ENCODE assay signal across 24 cellular contexts in the genomic region with DNA sequence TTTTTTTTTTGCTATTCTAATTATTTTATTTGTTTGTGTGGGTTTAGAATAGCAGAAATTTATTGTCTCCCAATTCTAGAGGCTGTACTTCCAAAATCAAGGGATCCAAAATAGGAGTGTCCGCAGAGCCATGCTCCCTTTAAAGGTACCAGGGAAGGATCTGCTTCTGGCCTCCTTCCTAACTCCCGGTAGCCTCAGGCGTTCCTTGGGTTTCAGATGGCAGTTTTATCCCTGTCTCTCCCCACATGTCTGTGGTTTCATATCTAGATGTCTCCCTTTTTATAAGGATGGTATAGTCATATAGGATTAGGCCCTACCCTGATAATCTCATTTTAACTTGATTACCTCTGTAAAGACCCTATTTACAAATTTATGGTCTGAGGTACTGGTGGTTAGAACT.
"Had no signal": no experiment of that assay in that cellular context is flagged by ENCODE, and none has a peak within 500 bp of the region (broad histone marks: within the 10 kb centered on the region; RNA-seq: fewer than 3 reads in every experiment).

No MANE protein-coding gene starts in this region.

- H3K9me3 ChIP-seq: breast epithelium, esophagus squamous epithelium, gastroesophageal sphincter, heart left ventricle, neutrophil, pancreas, right lobe of liver, thoracic aorta, upper lobe of right lung had no signal

- H3K27me3 ChIP-seq: breast epithelium, esophagus squamous epithelium, gastroesophageal sphincter, heart left ventricle, neutrophil, pancreas, right lobe of liver, upper lobe of right lung had no signal

- H3K4me1 ChIP-seq: breast epithelium, esophagus squamous epithelium, pancreas, right lobe of liver, upper lobe of right lung had no signal

- H3K36me3 ChIP-seq: breast epithelium, esophagus squamous epithelium, gastroesophageal sphincter, neutrophil, pancreas, right lobe of liver, thoracic aorta, upper lobe of right lung had no signal

- H3K4me1 Mint-ChIP-seq: activated CD4-positive, alpha-beta T cell treated with anti-CD3 and anti-CD28 coated beads, Interleukin-2, amount 10 ng/mL, durations not matched to agents 7 days and 5 days had no signal

- H3K4me3 Mint-ChIP-seq: activated CD4-positive, alpha-beta T cell treated with anti-CD3 and anti-CD28 coated beads, Interleukin-2, amount 10 ng/mL, durations not matched to agents 7 days and 5 days; activated CD8-positive, alpha-beta T cell treated with anti-CD3 and anti-CD28 coated beads, Interleukin-2, amount 10 ng/mL, durations not matched to agents 7 days and 5 days; activated naive CD8-positive, alpha-beta T cell treated with anti-CD3 and anti-CD28 coated beads for 36 hours; nephron; T-cell; T-helper 2 cell treated with Interferon-gamma antibody and Interleukin-4, amounts not matched to agents 5 μg/mL and 100 μg/mL, for 36 hours had no signal

- H3K36me3 Mint-ChIP-seq: activated naive CD8-positive, alpha-beta T cell treated with anti-CD3 and anti-CD28 coated beads for 36 hours had no signal

- H3K9me3 Mint-ChIP-seq: activated CD4-positive, alpha-beta T cell treated with anti-CD3 and anti-CD28 coated beads, Interleukin-2, amount 10 ng/mL, durations not matched to agents 7 days and 5 days; activated naive CD8-positive, alpha-beta T cell treated with anti-CD3 and anti-CD28 coated beads for 36 hours; nephron; T-cell; T-helper 2 cell treated with Interferon-gamma antibody and Interleukin-4, amounts not matched to agents 5 μg/mL and 100 μg/mL, for 36 hours had no signal

- H3K4me3 ChIP-seq: breast epithelium, coronary artery, esophagus squamous epithelium, gastroesophageal sphincter, heart left ventricle, pancreas, right lobe of liver, thoracic aorta, upper lobe of right lung had no signal

- H3K27me3 Mint-ChIP-seq: activated CD4-positive, alpha-beta T cell treated with anti-CD3 and anti-CD28 coated beads, Interleukin-2, amount 10 ng/mL, durations not matched to agents 7 days and 5 days; activated naive CD8-positive, alpha-beta T cell treated with anti-CD3 and anti-CD28 coated beads for 36 hours; T-cell had no signal

- DNase-seq: activated CD4-positive, alpha-beta T cell treated with anti-CD3 and anti-CD28 coated beads, Interleukin-2, amount 10 ng/mL, durations not matched to agents 7 days and 5 days; activated CD4-positive, CD25-positive, alpha-beta regulatory T cell treated with anti-CD3 and anti-CD28 coated beads, Interleukin-2, amount 50 U/mL, for 72 hours; activated CD8-positive, alpha-beta T cell treated with anti-CD3 and anti-CD28 coated beads, Interleukin-2, amount 10 ng/mL, durations not matched to agents 7 days and 5 days; activated naive CD4-positive, alpha-beta T cell; activated naive CD8-positive, alpha-beta T cell treated with anti-CD3 and anti-CD28 coated beads for 36 hours; activated T-cell treated with anti-CD3 and anti-CD28 coated beads, Interleukin-2, amount 50 U/mL, for 1 hour; amniotic stem cell; esophagus squamous epithelium; heart left ventricle; pancreas; right lobe of liver; small intestine; stimulated activated CD4-positive, alpha-beta T cell treated with anti-CD3 and anti-CD28 coated beads, Interleukin-2, amount 100 ng/mL, for 48 hours; stimulated activated naive CD4-positive, alpha-beta T cell; T-cell; upper lobe of right lung had no signal

- H3K27ac Mint-ChIP-seq: activated CD4-positive, alpha-beta T cell treated with anti-CD3 and anti-CD28 coated beads, Interleukin-2, amount 10 ng/mL, durations not matched to agents 7 days and 5 days; activated CD8-positive, alpha-beta T cell treated with anti-CD3 and anti-CD28 coated beads, Interleukin-2, amount 10 ng/mL, durations not matched to agents 7 days and 5 days; activated naive CD8-positive, alpha-beta T cell treated with anti-CD3 and anti-CD28 coated beads for 36 hours; nephron; T-cell; T-helper 2 cell treated with Interferon-gamma antibody and Interleukin-4, amounts not matched to agents 5 μg/mL and 100 μg/mL, for 36 hours had no signal

- H3K27ac ChIP-seq: breast epithelium, coronary artery, esophagus squamous epithelium, neutrophil, pancreas, right lobe of liver, upper lobe of right lung, VCaP had no signal

- ATAC-seq: activated CD8-positive, alpha-beta T cell treated with anti-CD3 and anti-CD28 coated beads, Interleukin-2, amount 10 ng/mL, durations not matched to agents 7 days and 5 days; gastroesophageal sphincter; pancreas; right lobe of liver; T-cell; upper lobe of right lung had no signal
